ENCODE assay signal across 10 cellular contexts in genomic region chrX:107729558-107730297, GRCh38. TPM values are rescaled to one million over a fixed set of nuclear protein-coding genes. Genes with fewer than 3 reads are reported as not detected.
DNase-seq lines count a peak whose midpoint lies in the region; ATAC-seq, FAIRE-seq and TF ChIP-seq lines count a peak whose summit lies in the region.
"Had no signal": no experiment of that assay in that cellular context is flagged by ENCODE, and none has a peak within 500 bp of the region (broad histone marks: within the 10 kb centered on the region; RNA-seq: fewer than 3 reads in every experiment).

No MANE protein-coding gene starts in this region.

- H3K27ac Mint-ChIP-seq in activated CD4-positive, alpha-beta T cell treated with anti-CD3 and anti-CD28 coated beads for 36 hours: peak overlapping the region; percentile 13

- TF ChIP-seq EP300 in suprapubic skin (IDR thresholded peaks at IDR 0.05): no peak

- peak; percentile 79 for ATAC-seq in activated CD4-positive, alpha-beta T cell treated with anti-CD3 and anti-CD28 coated beads for 36 hours
- peak; percentile 74 for ATAC-seq in HG03342 (IDR thresholded peaks at IDR 0.05; ENCODE audit: unreplicated experiment)

- H3K4me3 ChIP-seq in fibroblast of villous mesenchyme (ENCODE audit: low read depth, low read length) (no peak overlapping the region), suprapubic skin (no peak overlapping the region)
- H3K4me3 ChIP-seq: BLaER1 treated with 17β-estradiol and CSF1 and Interleukin-3, amounts not matched to agents 10 nM and 100 nM had no signal

- no peaks in the 10 kb centered on the region for H3K36me3 ChIP-seq in suprapubic skin
- H3K36me3 ChIP-seq: BLaER1 treated with 17β-estradiol and CSF1 and Interleukin-3, amounts not matched to agents 10 nM and 100 nM; neutrophil had no signal

- peaks cover 9% of the 10 kb centered on the region for H3K4me1 Mint-ChIP-seq in activated CD4-positive, alpha-beta T cell treated with anti-CD3 and anti-CD28 coated beads for 36 hours

- H3K4me3 Mint-ChIP-seq in activated CD4-positive, alpha-beta T cell treated with anti-CD3 and anti-CD28 coated beads for 36 hours: no peak overlapping the region

- no peaks in the 10 kb centered on the region for H3K36me3 Mint-ChIP-seq in activated CD4-positive, alpha-beta T cell treated with anti-CD3 and anti-CD28 coated beads for 36 hours (ENCODE audit: low read depth)

- CTCF ChIA-PET in activated CD4-positive, alpha-beta T cell treated with anti-CD3 and anti-CD28 coated beads for 36 hours (lab: Charles Lee): interaction anchor here (0.8 to 1.7 kb wide), 6 partner anchors 9 to 72 kb away, joined by 3 to 6 read pairs (median 4); partner anchors contain the start of gene NCBP2L

- DNase-seq in activated CD4-positive, alpha-beta T cell treated with anti-CD3 and anti-CD28 coated beads for 36 hours: peak; percentile 35
- no peak for DNase-seq in activated CD4-positive, alpha-beta T cell treated with anti-CD3 and anti-CD28 coated beads, Interleukin-2, amount 50 U/mL, for 4 hours
- DNase-seq in fibroblast of villous mesenchyme (ENCODE audit: low read depth) (peak; percentile 49), suprapubic skin (ENCODE audit: low spot score in 2 of 2) (no peak), foreskin melanocyte (no peak), frontal cortex (ENCODE audit: low spot score in 2 of 2) (no peak), NCI-H2196 (lab: John Stamatoyannopoulos, UW; ENCODE audit: unreplicated experiment) (no peak)

- H3K27me3 ChIP-seq in suprapubic skin: no peaks in the 10 kb centered on the region
- H3K27me3 ChIP-seq: neutrophil had no signal

- FAIRE-seq in frontal cortex (lab: Jason Lieb, UNC): no peak

- H3K4me1 ChIP-seq in suprapubic skin: peaks cover 60% of the 10 kb centered on the region

- no peaks in the 10 kb centered on the region for H3K9me3 Mint-ChIP-seq in activated CD4-positive, alpha-beta T cell treated with anti-CD3 and anti-CD28 coated beads for 36 hours (ENCODE audit: low read depth)

- H3K27ac ChIP-seq in suprapubic skin: peak overlapping the region; percentile 34
- H3K27ac ChIP-seq: BLaER1 treated with 17β-estradiol and CSF1 and Interleukin-3, amounts not matched to agents 10 nM and 100 nM; neutrophil had no signal

- no peak for TF ChIP-seq CTCF in fibroblast of villous mesenchyme (IDR thresholded peaks at IDR 0.05; ENCODE audit: insufficient read depth, low read depth, low read length)
- no peak for TF ChIP-seq CTCF in suprapubic skin (IDR thresholded peaks at IDR 0.05)

- intact Hi-C loops in activated CD4-positive, alpha-beta T cell treated with anti-CD3 and anti-CD28 coated beads for 36 hours (cut with DNase I, micrococcal nuclease): no loop called here

- POLR2A ChIA-PET in activated CD4-positive, alpha-beta T cell treated with anti-CD3 and anti-CD28 coated beads for 36 hours (lab: Charles Lee): no interaction called here

- H3K9me3 ChIP-seq in suprapubic skin: no peaks in the 10 kb centered on the region
- H3K9me3 ChIP-seq: BLaER1 treated with 17β-estradiol and CSF1 and Interleukin-3, amounts not matched to agents 10 nM and 100 nM; neutrophil had no signal

- H3K27me3 Mint-ChIP-seq in activated CD4-positive, alpha-beta T cell treated with anti-CD3 and anti-CD28 coated beads for 36 hours: no peaks in the 10 kb centered on the region

- no peak for TF ChIP-seq POLR2A in suprapubic skin (IDR thresholded peaks at IDR 0.05)

- 66% methylated on average over 8 of the region's 8 CpGs for WGBS in suprapubic skin

RNA-seq across cellular contexts. Expression of gene TSC22D3, which starts 45.9 kb away (rescaled TPM):
- total RNA-seq in activated CD4-positive, alpha-beta T cell treated with anti-CD3 and anti-CD28 coated beads for 36 hours: 10 to 100 TPM; 23.3 to 25.9 TPM
- total RNA-seq in fibroblast of villous mesenchyme (16.0 and 25.8 TPM in 2 replicates), suprapubic skin (1,000 to 10,000 TPM in 1 of 4 donors, 100 to 1,000 TPM in 3; 487 to 1,035 (median 681) TPM), frontal cortex (46.5 TPM)

RNA-seq across cellular contexts. Expression of gene NCBP2L, which starts 47.8 kb away (rescaled TPM):
- not detected for total RNA-seq in activated CD4-positive, alpha-beta T cell treated with anti-CD3 and anti-CD28 coated beads for 36 hours
- not detected in 2 replicates for total RNA-seq in fibroblast of villous mesenchyme
- not detected for total RNA-seq in suprapubic skin
- not detected for total RNA-seq in frontal cortex

Comparison
In these comparisons a context has a peak if more than half of its experiments do, and no peak if none do; other contexts are left out.
1. DNase-seq: peak in activated CD4-positive, alpha-beta T cell treated with anti-CD3 and anti-CD28 coated beads for 36 hours (single experiment) and fibroblast of villous mesenchyme (single experiment); none in activated CD4-positive, alpha-beta T cell treated with anti-CD3 and anti-CD28 coated beads, Interleukin-2, amount 50 U/mL, for 4 hours (0 of 2), suprapubic skin (0 of 2), foreskin melanocyte (single experiment), frontal cortex (0 of 2) and NCI-H2196 (single experiment).
2. RNA of gene TSC22D3, which starts 45.9 kb away (total RNA-seq): 487 to 1,035 TPM in suprapubic skin; 46.5 TPM in frontal cortex (single experiment), 23.3 to 25.9 TPM in activated CD4-positive, alpha-beta T cell treated with anti-CD3 and anti-CD28 coated beads for 36 hours and 16.0 to 25.8 TPM in fibroblast of villous mesenchyme; every median in the first group is over 10 times any median in the second.